In the genomic region with DNA sequence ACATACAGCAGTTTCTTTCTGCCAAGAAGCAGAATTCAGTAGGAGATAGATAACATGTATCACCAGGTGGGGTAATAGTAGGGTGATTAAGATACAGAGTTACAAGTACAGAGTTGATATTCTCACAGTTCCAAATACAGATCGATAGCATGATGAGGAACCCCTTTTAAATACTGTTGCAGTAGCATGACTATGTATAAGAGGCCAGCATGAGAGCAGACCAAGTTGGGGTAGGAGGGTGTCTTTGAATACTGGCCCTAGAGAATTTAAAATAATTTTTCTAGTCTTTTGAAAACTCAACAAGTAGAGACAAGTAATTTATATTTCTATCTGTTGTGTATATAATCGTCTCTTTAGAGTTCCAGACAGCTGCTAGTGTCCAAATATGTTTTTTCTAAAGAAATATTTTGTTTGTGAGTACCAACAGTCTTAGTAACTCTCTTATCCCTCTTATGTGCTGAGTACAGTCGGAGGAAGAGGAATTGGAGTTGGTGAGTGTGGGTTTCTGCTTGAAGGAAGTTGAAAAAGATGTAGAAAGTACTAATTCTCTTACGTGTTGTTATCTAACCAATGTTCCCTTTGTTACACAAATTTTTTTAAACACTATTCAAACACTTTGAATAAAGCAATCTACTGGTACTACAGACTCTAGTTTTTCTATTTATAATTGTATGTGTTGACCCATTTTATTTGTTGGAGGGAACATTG, we compare ENCODE assay signal across 8 cellular contexts. TPM values are rescaled to one million over a fixed set of nuclear protein-coding genes. Genes with fewer than 3 reads are reported as not detected.
DNase-seq lines count a peak whose midpoint lies in the region; ATAC-seq and TF ChIP-seq lines count a peak whose summit lies in the region.

No MANE protein-coding gene starts in this region.

- no peaks in the 10 kb centered on the region for H3K27me3 ChIP-seq in adrenal gland
- no peaks in the 10 kb centered on the region for H3K27me3 ChIP-seq in upper lobe of left lung

- H3K27ac Mint-ChIP-seq in activated T-cell treated with anti-CD3 and anti-CD28 coated beads, Interleukin-2, amount 50 U/mL, for 24 hours = peak overlapping the region; percentile 10

- H3K4me1 Mint-ChIP-seq in activated T-cell treated with anti-CD3 and anti-CD28 coated beads, Interleukin-2, amount 50 U/mL, for 24 hours (ENCODE audit: low read depth) = peaks cover 46% of the 10 kb centered on the region

- H3K36me3 ChIP-seq in adrenal gland (replicated peaks in 1 of 2) (no peaks in the 10 kb centered on the region), upper lobe of left lung (no peaks in the 10 kb centered on the region)

- TF ChIP-seq CTCF in adrenal gland (IDR thresholded peaks at IDR 0.05) (no peak), upper lobe of left lung (IDR thresholded peaks at IDR 0.05) (no peak)

- intact Hi-C loops in adrenal gland (cut with DNase I) = no loop called here

- no peaks in the 10 kb centered on the region for H3K9me3 ChIP-seq in adrenal gland (replicated peaks in 1 of 3)
- H3K9me3 ChIP-seq in upper lobe of left lung = no peaks in the 10 kb centered on the region

- H3K27ac ChIP-seq in adrenal gland = peak overlapping the region in 4 of 5 donors; percentile 66 to 77 (median 72)
- peak overlapping the region; percentile 62 to 79 (median 74) for H3K27ac ChIP-seq in upper lobe of left lung

- 50 to 52% (median 51%) methylated on average over 4 of the region's 4 CpGs for WGBS in adrenal gland, 4 donors
- 30 to 38% methylated on average over 4 of the region's 4 CpGs for WGBS in upper lobe of left lung, 2 donors

- H3K4me3 ChIP-seq in adrenal gland (peak overlapping the region in 1 of 4 donors; percentile 46), upper lobe of left lung (no peak overlapping the region)

- H3K4me1 ChIP-seq in adrenal gland (replicated peaks in 1 of 2) (peaks cover 6 to 21% of the 10 kb centered on the region in 2 donors), upper lobe of left lung (peaks cover 23 to 35% (median 26%) of the 10 kb centered on the region in 4 donors)

- H3K36me3 Mint-ChIP-seq in activated T-cell treated with anti-CD3 and anti-CD28 coated beads, Interleukin-2, amount 50 U/mL, for 24 hours (ENCODE audit: low read depth) = peaks cover 5% of the 10 kb centered on the region

- ATAC-seq in upper lobe of left lung (ENCODE audit: low FRiP score in 2 of 2) (peak in 1 of 2 donors; percentile 54), HG02852 (IDR thresholded peaks at IDR 0.05; ENCODE audit: unreplicated experiment) (no peak), GM21447 (IDR thresholded peaks at IDR 0.05; ENCODE audit: unreplicated experiment) (no peak)

- TF ChIP-seq EP300 in upper lobe of left lung (IDR thresholded peaks at IDR 0.05) = no peak

- H3K9me3 Mint-ChIP-seq in activated T-cell treated with anti-CD3 and anti-CD28 coated beads, Interleukin-2, amount 50 U/mL, for 24 hours = no peaks in the 10 kb centered on the region

- no peak for DNase-seq in activated T-cell treated with anti-CD3 and anti-CD28 coated beads, Interleukin-2, amount 50 U/mL, for 24 hours
- DNase-seq in activated T-cell treated with anti-CD3 and anti-CD28 coated beads for 4 hours (no peak), adrenal gland (no peak), kidney tubule cell (ENCODE audit: low spot score) (peak; percentile 36), upper lobe of left lung (no peak)
- no peak for DNase-seq in activated CD4-positive, alpha-beta T cell treated with anti-CD3 and anti-CD28 coated beads, Interleukin-2, amount 50 U/mL, for 4 hours

- H3K4me3 Mint-ChIP-seq in activated T-cell treated with anti-CD3 and anti-CD28 coated beads, Interleukin-2, amount 50 U/mL, for 24 hours = no peak overlapping the region

- TF ChIP-seq POLR2A in adrenal gland (IDR thresholded peaks at IDR 0.05) (no peak), upper lobe of left lung (IDR thresholded peaks at IDR 0.05) (no peak)

- no peaks in the 10 kb centered on the region for H3K27me3 Mint-ChIP-seq in activated T-cell treated with anti-CD3 and anti-CD28 coated beads, Interleukin-2, amount 50 U/mL, for 24 hours

RNA-seq across cellular contexts. Expression of a gene that starts 30.2 kb away (rescaled TPM):
- total RNA-seq in adrenal gland = 1 to 10 TPM; 1.7 to 8.3 (median 6.2) TPM
- polyA plus RNA-seq in adrenal gland = 1 to 10 TPM; 3.6 to 8.4 (median 7.9) TPM
- total RNA-seq in upper lobe of left lung = 10 to 100 TPM in 4 of 6 donors, 1 to 10 TPM in 2; 7.6 to 16.4 (median 12.5) TPM
